ENCODE assay signal across 1 cellular context in the genomic region with DNA sequence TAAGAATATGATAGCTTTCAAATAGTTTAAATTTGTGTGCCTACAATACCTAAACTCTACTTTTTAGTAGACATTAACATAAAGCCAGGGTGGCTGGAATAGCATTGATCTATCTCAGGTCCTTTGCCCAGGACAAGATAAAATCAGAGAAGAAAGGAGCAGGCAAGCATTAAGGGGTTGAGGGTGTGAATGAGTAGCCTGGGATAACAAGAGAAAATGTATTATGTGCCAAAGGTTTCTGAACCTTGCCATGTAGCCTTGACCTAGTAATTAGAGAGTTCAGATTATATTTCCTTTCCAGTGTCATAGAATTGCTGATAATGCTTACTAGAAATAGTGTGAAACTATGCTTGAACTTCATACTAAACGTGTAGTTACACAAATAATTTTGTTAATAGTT.
TF ChIP-seq lines count a peak whose summit lies in the region.

No MANE protein-coding gene starts in this region.

TF ChIP-seq in liver, 16 proteins besides CTCF, POLR2A, EP300 and RAD21 (continued from another document):
- TF ChIP-seq TAF1 (conservative IDR thresholded peaks at IDR 0.05) (no peak), FOXA1 (IDR thresholded peaks at IDR 0.05) (no peak), HNF4G (IDR thresholded peaks at IDR 0.05) (no peak)
